21 cellular contexts compared by ENCODE assay signal in genomic region chr1:19388980-19389379, GRCh38.
A peak's percentile ranks its signal among the peaks of the same experiment; 100 is the strongest.
DNase-seq lines count a peak whose midpoint lies in the region; ATAC-seq and TF ChIP-seq lines count a peak whose summit lies in the region.
"Had no signal": no experiment of that assay in that cellular context is flagged by ENCODE, and none has a peak within 500 bp of the region (broad histone marks: within the 10 kb centered on the region; RNA-seq: fewer than 3 reads in every experiment).

No MANE protein-coding gene starts in this region.

- TF ChIP-seq CTCF in RWPE1 (conservative IDR thresholded peaks at IDR 0.05; ENCODE audit: low read depth), result no peak

- ATAC-seq in activated CD8-positive, alpha-beta memory T cell treated with anti-CD3 and anti-CD28 coated beads, Interleukin-2, amount 10 ng/mL, durations not matched to agents 7 days and 5 days, result no peak
- ATAC-seq in central memory CD8-positive, alpha-beta T cell (replicated peaks; ENCODE audit: extremely low read depth, poor library complexity, severe bottlenecking), result no peak
- no peak for ATAC-seq in stimulated activated effector memory CD8-positive, alpha-beta T cell treated with anti-CD3 and anti-CD28 coated beads, Interleukin-12 subunit alpha, Interleukin-12 subunit beta, amount 100 ng/mL, for 72 hours
- ATAC-seq in stimulated activated naive B cell treated with anti-CD40 and anti-IgM and Interleukin-4, amounts not matched to agents 10 μg/mL and 1 μg/mL and 100 μg/mL, for 72 hours (replicated peaks), result no peak
- ATAC-seq: body of pancreas had no signal

- CTCF ChIA-PET in activated CD8-positive, alpha-beta memory T cell treated with anti-CD3 and anti-CD28 coated beads, Interleukin-2, amount 10 ng/mL, durations not matched to agents 7 days and 5 days (lab: Charles Lee), result interaction anchor here (0.6 to 1.1 kb wide), 2 partner anchors 82 to 193 kb away, joined by 4 read pairs; no protein-coding TSS in a partner anchor
- CTCF ChIA-PET in RWPE1 (lab: Yijun Ruan, JAX), result no interaction called here

- H3K9me3 Mint-ChIP-seq in activated CD8-positive, alpha-beta memory T cell treated with anti-CD3 and anti-CD28 coated beads, Interleukin-2, amount 10 ng/mL, durations not matched to agents 7 days and 5 days (ENCODE audit: low read depth), result no peaks in the 10 kb centered on the region
- H3K9me3 Mint-ChIP-seq in central memory CD8-positive, alpha-beta T cell, result no peaks in the 10 kb centered on the region
- H3K9me3 Mint-ChIP-seq in stimulated activated effector memory CD8-positive, alpha-beta T cell treated with anti-CD3 and anti-CD28 coated beads, Interleukin-12 subunit alpha, Interleukin-12 subunit beta, amount 100 ng/mL, for 72 hours, result no peaks in the 10 kb centered on the region
- no peaks in the 10 kb centered on the region for H3K9me3 Mint-ChIP-seq in stimulated activated naive B cell treated with anti-CD40 and anti-IgM and Interleukin-4, amounts not matched to agents 10 μg/mL and 1 μg/mL and 100 μg/mL, for 72 hours
- H3K9me3 Mint-ChIP-seq: activated CD4-positive, alpha-beta T cell treated with anti-CD3 and anti-CD28 coated beads, Interleukin-2, amount 10 ng/mL, durations not matched to agents 24 days and 14 days; endodermal cell; memory B cell had no signal

- peaks cover 59% of the 10 kb centered on the region for H3K4me1 Mint-ChIP-seq in activated CD8-positive, alpha-beta memory T cell treated with anti-CD3 and anti-CD28 coated beads, Interleukin-2, amount 10 ng/mL, durations not matched to agents 7 days and 5 days
- peaks cover 82% of the 10 kb centered on the region for H3K4me1 Mint-ChIP-seq in central memory CD8-positive, alpha-beta T cell
- H3K4me1 Mint-ChIP-seq in stimulated activated effector memory CD8-positive, alpha-beta T cell treated with anti-CD3 and anti-CD28 coated beads, Interleukin-12 subunit alpha, Interleukin-12 subunit beta, amount 100 ng/mL, for 72 hours, result peaks cover 76% of the 10 kb centered on the region
- peaks cover 38 to 62% of the 10 kb centered on the region in 2 donors for H3K4me1 Mint-ChIP-seq in stimulated activated naive B cell treated with anti-CD40 and anti-IgM and Interleukin-4, amounts not matched to agents 10 μg/mL and 1 μg/mL and 100 μg/mL, for 72 hours

- no peaks in the 10 kb centered on the region for H3K27me3 Mint-ChIP-seq in activated CD8-positive, alpha-beta memory T cell treated with anti-CD3 and anti-CD28 coated beads, Interleukin-2, amount 10 ng/mL, durations not matched to agents 7 days and 5 days
- no peaks in the 10 kb centered on the region for H3K27me3 Mint-ChIP-seq in central memory CD8-positive, alpha-beta T cell
- no peaks in the 10 kb centered on the region for H3K27me3 Mint-ChIP-seq in stimulated activated naive B cell treated with anti-CD40 and anti-IgM and Interleukin-4, amounts not matched to agents 10 μg/mL and 1 μg/mL and 100 μg/mL, for 72 hours
- H3K27me3 Mint-ChIP-seq: activated CD4-positive, alpha-beta T cell treated with anti-CD3 and anti-CD28 coated beads, Interleukin-2, amount 10 ng/mL, durations not matched to agents 24 days and 14 days; memory B cell; naive B cell had no signal

- no peak overlapping the region for H3K27ac ChIP-seq in RWPE1
- H3K27ac ChIP-seq: body of pancreas had no signal

- DNase-seq in activated CD8-positive, alpha-beta memory T cell treated with anti-CD3 and anti-CD28 coated beads, Interleukin-2, amount 10 ng/mL, durations not matched to agents 7 days and 5 days, result no peak
- no peak for DNase-seq in activated CD8-positive, alpha-beta memory T cell treated with anti-CD3 and anti-CD28 coated beads for 24 hours
- DNase-seq in M059J (ENCODE audit: low read depth) (peak; percentile 69), RWPE1 (ENCODE audit: low spot score) (no peak), SW 1271 (lab: John Stamatoyannopoulos, UW) (no peak)
- DNase-seq in central memory CD8-positive, alpha-beta T cell (ENCODE audit: low spot score in 2 of 2), result no peak
- no peak for DNase-seq in stimulated activated effector memory CD8-positive, alpha-beta T cell treated with anti-CD3 and anti-CD28 coated beads, Interleukin-12 subunit alpha, Interleukin-12 subunit beta, amount 100 ng/mL, for 72 hours (ENCODE audit: low spot score in 2 of 2)
- DNase-seq in stimulated activated naive B cell treated with anti-CD40 and anti-IgM and Interleukin-4, amounts not matched to agents 10 μg/mL and 1 μg/mL and 100 μg/mL, for 72 hours, result no peak
- DNase-seq: activated CD4-positive, alpha-beta T cell treated with anti-CD3 and anti-CD28 coated beads, Interleukin-2, amount 10 ng/mL, durations not matched to agents 24 days and 14 days; activated naive CD4-positive, alpha-beta T cell treated with anti-CD3 and anti-CD28 coated beads, Interleukin-2, amount 50 U/mL, for 16 hours; body of pancreas; DND-41; endodermal cell; KG1; naive B cell; NCI-H1048; NCI-H2081; NCI-H446 treated with DMSO at 0.1 percent for 48 hours; RPMI8226; sigmoid colon had no signal

- H3K36me3 Mint-ChIP-seq in activated CD8-positive, alpha-beta memory T cell treated with anti-CD3 and anti-CD28 coated beads, Interleukin-2, amount 10 ng/mL, durations not matched to agents 7 days and 5 days, result peaks cover 12% of the 10 kb centered on the region
- peaks cover 22% of the 10 kb centered on the region for H3K36me3 Mint-ChIP-seq in central memory CD8-positive, alpha-beta T cell (ENCODE audit: insufficient read depth)
- peaks cover 51% of the 10 kb centered on the region for H3K36me3 Mint-ChIP-seq in stimulated activated effector memory CD8-positive, alpha-beta T cell treated with anti-CD3 and anti-CD28 coated beads, Interleukin-12 subunit alpha, Interleukin-12 subunit beta, amount 100 ng/mL, for 72 hours
- peaks cover 11 to 27% of the 10 kb centered on the region in 2 donors for H3K36me3 Mint-ChIP-seq in stimulated activated naive B cell treated with anti-CD40 and anti-IgM and Interleukin-4, amounts not matched to agents 10 μg/mL and 1 μg/mL and 100 μg/mL, for 72 hours

- POLR2A ChIA-PET in RWPE1 (lab: Yijun Ruan, JAX; ENCODE audit: low non-redundant PET), result no interaction called here

- no peak overlapping the region for H3K4me3 Mint-ChIP-seq in activated CD8-positive, alpha-beta memory T cell treated with anti-CD3 and anti-CD28 coated beads, Interleukin-2, amount 10 ng/mL, durations not matched to agents 7 days and 5 days
- H3K4me3 Mint-ChIP-seq in central memory CD8-positive, alpha-beta T cell, result no peak overlapping the region
- no peak overlapping the region for H3K4me3 Mint-ChIP-seq in stimulated activated effector memory CD8-positive, alpha-beta T cell treated with anti-CD3 and anti-CD28 coated beads, Interleukin-12 subunit alpha, Interleukin-12 subunit beta, amount 100 ng/mL, for 72 hours
- H3K4me3 Mint-ChIP-seq in stimulated activated naive B cell treated with anti-CD40 and anti-IgM and Interleukin-4, amounts not matched to agents 10 μg/mL and 1 μg/mL and 100 μg/mL, for 72 hours, result no peak overlapping the region
- H3K4me3 Mint-ChIP-seq: activated CD4-positive, alpha-beta T cell treated with anti-CD3 and anti-CD28 coated beads, Interleukin-2, amount 10 ng/mL, durations not matched to agents 24 days and 14 days; endodermal cell; memory B cell had no signal

- peak overlapping the region; percentile 6 for H3K27ac Mint-ChIP-seq in activated CD8-positive, alpha-beta memory T cell treated with anti-CD3 and anti-CD28 coated beads, Interleukin-2, amount 10 ng/mL, durations not matched to agents 7 days and 5 days
- H3K27ac Mint-ChIP-seq in central memory CD8-positive, alpha-beta T cell (ENCODE audit: low read depth), result peak overlapping the region; percentile 57
- H3K27ac Mint-ChIP-seq in stimulated activated effector memory CD8-positive, alpha-beta T cell treated with anti-CD3 and anti-CD28 coated beads, Interleukin-12 subunit alpha, Interleukin-12 subunit beta, amount 100 ng/mL, for 72 hours, result peak overlapping the region; percentile 79
- H3K27ac Mint-ChIP-seq in stimulated activated naive B cell treated with anti-CD40 and anti-IgM and Interleukin-4, amounts not matched to agents 10 μg/mL and 1 μg/mL and 100 μg/mL, for 72 hours, result no peak overlapping the region
- H3K27ac Mint-ChIP-seq: endodermal cell had no signal
